Comparison of ENCODE assay signal across 10 cellular contexts in the genomic region with DNA sequence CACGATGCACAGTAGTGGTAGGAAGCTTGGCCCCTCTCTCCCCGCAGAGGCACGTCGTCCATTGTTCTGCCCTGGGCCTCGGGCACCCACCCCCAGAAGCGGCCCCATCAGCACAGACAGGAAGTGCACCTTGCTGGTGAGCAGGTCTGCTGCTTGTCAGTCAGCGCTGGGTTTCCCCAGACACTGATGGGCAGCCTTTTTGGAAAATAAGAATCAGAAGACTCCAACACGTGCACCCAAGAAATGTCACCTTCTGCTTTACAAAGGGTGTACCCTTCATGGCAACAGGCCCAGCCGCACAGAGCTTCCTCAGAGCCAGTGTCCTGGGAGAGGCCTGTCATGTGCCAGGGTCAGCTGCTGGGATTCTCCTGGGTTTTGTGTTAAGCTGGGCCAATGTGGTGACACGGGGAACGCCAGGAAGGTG. TPM values are rescaled to one million over a fixed set of nuclear protein-coding genes. Genes with fewer than 3 reads are reported as not detected.
DNase-seq lines count a peak whose midpoint lies in the region; ATAC-seq and TF ChIP-seq lines count a peak whose summit lies in the region.
"Had no signal": no experiment of that assay in that cellular context is flagged by ENCODE, and none has a peak within 500 bp of the region (broad histone marks: within the 10 kb centered on the region; RNA-seq: fewer than 3 reads in every experiment).

No MANE protein-coding gene starts in this region.

- H3K36me3 Mint-ChIP-seq in stimulated activated naive CD8-positive, alpha-beta T cell treated with anti-CD3 and anti-CD28 coated beads, Interleukin-15, Interleukin-2, amounts not matched to agents 100 ng/mL and 50 ng/mL, for 24 hours (ENCODE audit: low read depth) = no peaks in the 10 kb centered on the region

- H3K27me3 ChIP-seq in right atrium auricular region = no peaks in the 10 kb centered on the region
- H3K27me3 ChIP-seq: neural progenitor cell had no signal

- H3K36me3 ChIP-seq in right atrium auricular region (peaks cover under 1% of the 10 kb centered on the region), OCI-LY7 (ENCODE audit: insufficient read depth, low read length) (no peaks in the 10 kb centered on the region; the same call in 1 of the 2 replicates)
- H3K36me3 ChIP-seq: neural progenitor cell had no signal

- POLR2A ChIA-PET in OCI-LY7 (lab: Charles Lee) = interaction anchor here (0.8 to 8.4 kb wide), 21 partner anchors 9 to 140 kb away, joined by 3 to 77 read pairs (median 8); partner anchors contain the start of genes DUSP22 and IRF4

- H3K9me3 ChIP-seq in right atrium auricular region = no peaks in the 10 kb centered on the region
- H3K9me3 ChIP-seq in OCI-LY7 (ENCODE audit: low read length) = no peaks in the 10 kb centered on the region

- ATAC-seq in Right ventricle myocardium superior (ENCODE audit: poor library complexity) (peak; percentile 48), GM21825 (IDR thresholded peaks at IDR 0.05; ENCODE audit: unreplicated experiment) (peak; percentile 50), HG03159 (IDR thresholded peaks at IDR 0.05; ENCODE audit: unreplicated experiment) (no peak)

- DNase-seq in Right ventricle myocardium superior (peak; percentile 63), right atrium auricular region (ENCODE audit: low spot score) (no peak), OCI-LY7 (ENCODE audit: low spot score) (peak; percentile 83), anterior cingulate cortex (lab: John Stamatoyannopoulos, UW) (no peak)
- no peak for DNase-seq in effector CD8-positive, alpha-beta T cell (lab: John Stamatoyannopoulos, UW)

- H3K4me3 ChIP-seq in right atrium auricular region (no peak overlapping the region), OCI-LY7 (ENCODE audit: low read depth, low read length, poor library complexity, severe bottlenecking) (peak overlapping the region; percentile 10)
- H3K4me3 ChIP-seq: neural progenitor cell, SK-N-MC had no signal

- no peaks in the 10 kb centered on the region for H3K9me3 Mint-ChIP-seq in stimulated activated naive CD8-positive, alpha-beta T cell treated with anti-CD3 and anti-CD28 coated beads, Interleukin-15, Interleukin-2, amounts not matched to agents 100 ng/mL and 50 ng/mL, for 24 hours

- no peaks in the 10 kb centered on the region for H3K27me3 Mint-ChIP-seq in stimulated activated naive CD8-positive, alpha-beta T cell treated with anti-CD3 and anti-CD28 coated beads, Interleukin-15, Interleukin-2, amounts not matched to agents 100 ng/mL and 50 ng/mL, for 24 hours

- H3K27ac ChIP-seq in right atrium auricular region = no peak overlapping the region
- peak overlapping the region; percentile 86 for H3K27ac ChIP-seq in OCI-LY7 (ENCODE audit: low read depth, low read length, poor library complexity, severe bottlenecking)
- H3K27ac ChIP-seq: neural progenitor cell, SK-N-MC had no signal

- no TSS peak for BruUV-seq in OCI-LY7 (replicated peaks; lab: Mats Ljungman, UMichigan)

- H3K4me1 ChIP-seq in right atrium auricular region = no peaks in the 10 kb centered on the region
- peaks cover 100% of the 10 kb centered on the region for H3K4me1 ChIP-seq in OCI-LY7 (ENCODE audit: insufficient read depth, low read length, poor library complexity, severe bottlenecking)

- H2AFZ ChIP-seq in OCI-LY7 (ENCODE audit: low read length) = peak overlapping the region; percentile 32; the same call in 1 of the 2 replicates
- H2AFZ ChIP-seq: neural progenitor cell had no signal

- TF ChIP-seq CTCF in right atrium auricular region (IDR thresholded peaks at IDR 0.05) (no peak), OCI-LY7 (conservative IDR thresholded peaks at IDR 0.05; ENCODE audit: low read length) (no peak)

- H3K4me1 Mint-ChIP-seq in stimulated activated naive CD8-positive, alpha-beta T cell treated with anti-CD3 and anti-CD28 coated beads, Interleukin-15, Interleukin-2, amounts not matched to agents 100 ng/mL and 50 ng/mL, for 24 hours (ENCODE audit: low read depth) = peaks cover 35% of the 10 kb centered on the region

- H3K4me3 Mint-ChIP-seq in stimulated activated naive CD8-positive, alpha-beta T cell treated with anti-CD3 and anti-CD28 coated beads, Interleukin-15, Interleukin-2, amounts not matched to agents 100 ng/mL and 50 ng/mL, for 24 hours = peak overlapping the region; percentile 1
- H3K4me3 Mint-ChIP-seq: neural progenitor cell had no signal

- no peaks in the 10 kb centered on the region for H4K20me1 ChIP-seq in OCI-LY7 (ENCODE audit: insufficient read depth, low read length)

- peak overlapping the region; percentile 91 for H3K27ac Mint-ChIP-seq in stimulated activated naive CD8-positive, alpha-beta T cell treated with anti-CD3 and anti-CD28 coated beads, Interleukin-15, Interleukin-2, amounts not matched to agents 100 ng/mL and 50 ng/mL, for 24 hours
- H3K27ac Mint-ChIP-seq: neural progenitor cell had no signal

- H3K4me2 ChIP-seq in OCI-LY7 (ENCODE audit: low read length) = peak overlapping the region; percentile 66
- H3K4me2 ChIP-seq: neural progenitor cell had no signal

- intact Hi-C loops in Right ventricle myocardium superior (cut with DNase I) = no loop called here
- intact Hi-C loops in OCI-LY7 (cut with micrococcal nuclease; ENCODE audit: unreplicated experiment) = no loop called here

- CTCF ChIA-PET in OCI-LY7 (lab: Charles Lee; ENCODE audit: unreplicated experiment) = interaction anchor here (0.5 to 1.5 kb wide), 3 partner anchors 8 to 52 kb away, joined by 3 to 5 read pairs (median 3); no protein-coding TSS in a partner anchor

- no peaks in the 10 kb centered on the region for H3K79me2 ChIP-seq in OCI-LY7 (ENCODE audit: insufficient read depth, low read depth, low read length)

- no peaks in the 10 kb centered on the region for H3K9me2 ChIP-seq in OCI-LY7 (ENCODE audit: insufficient read depth, low read length)

RNA-seq across cellular contexts. Expression of gene IRF4, which starts 34.7 kb away (rescaled TPM):
- total RNA-seq in Right ventricle myocardium superior (0.54 TPM), right atrium auricular region (1 to 10 TPM in 1 of 2 donors, under 1 TPM in 1; 0.15 to 1.1 TPM), OCI-LY7 (2022) (281 and 291 TPM in 2 replicates)
- total RNA-seq in OCI-LY7 (2014; rRNA removed; shearing (Covaris generic)) = 143 and 189 TPM in 2 replicates

Comparison
In these comparisons a context has a peak if more than half of its experiments do, and no peak if none do; other contexts are left out.
1. DNase-seq: peak in Right ventricle myocardium superior (single experiment) and OCI-LY7 (single experiment); none in right atrium auricular region (single experiment), effector CD8-positive, alpha-beta T cell (single experiment) and anterior cingulate cortex (0 of 58).
2. RNA of gene IRF4, which starts 34.7 kb away (total RNA-seq): 143 to 291 TPM in OCI-LY7; 0.15 to 1.1 TPM in right atrium auricular region and 0.54 TPM in Right ventricle myocardium superior (single experiment); every median in the first group is over 10 times any median in the second.